24 cellular contexts compared by ENCODE assay signal in genomic region chr5:75648712-75649111, GRCh38. TPM values are rescaled to one million over a fixed set of nuclear protein-coding genes. Genes with fewer than 3 reads are reported as not detected.
DNase-seq lines count a peak whose midpoint lies in the region; ATAC-seq, FAIRE-seq and TF ChIP-seq lines count a peak whose summit lies in the region.
"Had no signal": no experiment of that assay in that cellular context is flagged by ENCODE, and none has a peak within 500 bp of the region (broad histone marks: within the 10 kb centered on the region; RNA-seq: fewer than 3 reads in every experiment).

No MANE protein-coding gene starts in this region.

- ATAC-seq in A549 (no peak), HG03159 (IDR thresholded peaks at IDR 0.05; ENCODE audit: unreplicated experiment) (peak; percentile 56)
- ATAC-seq: WTC11 had no signal

- 0 out of 3 replicates have a peak overlapping the region, but pooled peaks have one; percentile 29 for H3K4me2 ChIP-seq in A549

- 35% methylated on average over 2 of the region's 2 CpGs for WGBS in A549 (ENCODE audit: missing lambda C conversion rate)

- TF ChIP-seq CTCF in A549 (IDR thresholded peaks at IDR 0.05), result no peak

- TF ChIP-seq EP300 in A549 (IDR thresholded peaks at IDR 0.05), result no peak

- no peak overlapping the region for H3K4me3 ChIP-seq in A549
- H3K4me3 ChIP-seq: esophagus squamous epithelium, lung, sigmoid colon had no signal

- TF ChIP-seq POLR2A in A549 (IDR thresholded peaks at IDR 0.05; ENCODE audit: low read length) (no peak), GM12892 (IDR thresholded peaks at IDR 0.05; ENCODE audit: low read depth, low read length) (no peak)

- H3K27ac ChIP-seq in A549, result no peak overlapping the region
- H3K27ac ChIP-seq: esophagus squamous epithelium, sigmoid colon had no signal

- CTCF ChIA-PET in A549 (lab: Yijun Ruan, JAX), result no interaction called here

- DNase-seq in A549 (ENCODE audit: low read depth in 1 of 2, low spot score in 1 of 2) (no peak), GM12892 (ENCODE audit: insufficient read length) (peak; percentile 27), kidney tubule cell (ENCODE audit: low spot score) (peak; percentile 68), NOMO-1 treated with DMSO at 0.1 percent for 48 hours (lab: John Stamatoyannopoulos, UW; ENCODE audit: unreplicated experiment) (no peak), NCI-H1048 (lab: John Stamatoyannopoulos, UW) (no peak), HTR-8/SVneo (ENCODE audit: insufficient read length, low spot score) (no peak)
- no peak for DNase-seq in stimulated activated CD4-positive, alpha-beta T cell treated with anti-CD3 and anti-CD28 coated beads, Interleukin-12 subunit alpha, Interleukin-12 subunit beta, amount 100 ng/mL, for 4 hours
- DNase-seq: activated gamma-delta T cell; CD4-positive, alpha-beta memory T cell; cerebellar nuclear complex; DMS79 treated with DMSO at 0.1 percent for 48 hours; effector memory CD4-positive, alpha-beta T cell; esophagus squamous epithelium; KG1; naive B cell; NCI-H2081 treated with DMSO at 0.1 percent for 48 hours; NCI-H524; sigmoid colon; stimulated activated CD4-positive, alpha-beta T cell treated with anti-CD3 and anti-CD28 coated beads, Interleukin-1b, Interleukin-23, amount 100 ng/mL, for 48 hours had no signal

- FAIRE-seq in A549 (lab: Jason Lieb, UNC) (no peak), GM12892 (lab: Jason Lieb, UNC) (peak; percentile 62), HTR-8/SVneo (lab: Jason Lieb, UNC) (no peak)
- FAIRE-seq: astrocyte, urothelium cell line had no signal

- POLR2A ChIA-PET in A549 (lab: Yijun Ruan, JAX), result no interaction called here

- H3K4me1 ChIP-seq in A549, result no peaks in the 10 kb centered on the region
- H3K4me1 ChIP-seq: esophagus squamous epithelium, sigmoid colon had no signal

- TF ChIP-seq RAD21 in A549 (conservative IDR thresholded peaks at IDR 0.05 in 1 of 2, IDR thresholded peaks at IDR 0.05 in 1 of 2), result no peak

- no peaks in the 10 kb centered on the region for H3K9me3 ChIP-seq in A549
- H3K9me3 ChIP-seq: esophagus squamous epithelium, sigmoid colon had no signal

TF ChIP-seq in A549, 52 proteins besides CTCF, POLR2A, EP300 and RAD21:
- TF ChIP-seq FOXS1 (CRISPR knock-in tag; IDR thresholded peaks at IDR 0.05) (no peak), MAFK (IDR thresholded peaks at IDR 0.05; ENCODE audit: partially characterized antibody) (no peak)

RNA-seq across cellular contexts. Expression of gene ANKDD1B, which starts 37.5 kb away (rescaled TPM):
- polyA plus RNA-seq in A549 (2011; rRNA removed), result 0.14 and 0.30 TPM in 2 replicates
- polyA plus RNA-seq in A549 (2012; cell fraction: cytosol; rRNA removed), result 0.01 and 0.04 TPM in 2 replicates
- 0.05 and 0.11 TPM in 2 replicates for polyA plus RNA-seq in A549 (2012; cell fraction: nucleus; rRNA removed)
- 0.05 to 0.17 TPM (median 0.09 TPM) in 3 replicates for polyA plus RNA-seq in A549 (2017; fragmentation: RNase III; extraction: RNeasy Plus Mini Kit Qiagen cat#74134 plus additional on column Dnase treatment)
- not detected in 2 replicates for polyA minus RNA-seq in A549 (2011; rRNA and poly(A)+ RNA removed)
- polyA plus RNA-seq in GM12892 (2012; ENCODE audit: missing spikeins), result 0.61 TPM
- polyA plus RNA-seq: CD4-positive, alpha-beta memory T cell had no signal

Comparison
In these comparisons a context has a peak if more than half of its experiments do, and no peak if none do; other contexts are left out.
1. DNase-seq: peak in GM12892 (single experiment) and kidney tubule cell (single experiment); none in A549 (0 of 2), NOMO-1 treated with DMSO at 0.1 percent for 48 hours (single experiment), NCI-H1048 (single experiment), HTR-8/SVneo (single experiment) and stimulated activated CD4-positive, alpha-beta T cell treated with anti-CD3 and anti-CD28 coated beads, Interleukin-12 subunit alpha, Interleukin-12 subunit beta, amount 100 ng/mL, for 4 hours (single experiment).